8 cellular contexts compared by ENCODE assay signal in the genomic region with DNA sequence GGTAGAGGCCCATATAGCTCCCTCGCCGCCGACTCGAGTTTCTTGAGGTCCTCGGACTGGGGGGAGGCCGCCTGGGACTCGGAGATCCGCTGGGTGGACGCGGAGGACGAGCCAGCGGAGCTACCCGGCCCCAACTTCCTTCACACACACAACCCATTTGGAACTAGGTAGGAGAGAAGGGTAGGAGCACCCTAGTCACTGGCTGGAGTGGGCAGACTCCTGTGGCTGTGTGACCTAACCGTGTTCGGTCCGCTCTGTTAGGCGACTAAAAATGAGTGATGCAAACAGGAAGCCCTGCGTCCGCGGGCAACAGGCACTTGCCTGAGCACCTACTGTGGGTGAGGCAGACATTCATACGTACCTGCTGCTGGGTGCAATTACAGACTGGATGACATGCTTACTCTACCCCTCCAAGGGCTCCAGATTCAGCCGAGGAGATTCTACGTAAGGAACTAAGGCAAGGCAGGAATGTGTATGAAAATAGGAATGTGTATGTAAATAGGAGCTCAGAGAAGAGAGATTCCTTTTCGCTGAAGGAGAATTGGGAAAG. TPM values are rescaled to one million over a fixed set of nuclear protein-coding genes. Genes with fewer than 3 reads are reported as not detected.
A peak's percentile ranks its signal among the peaks of the same experiment; 100 is the strongest.
DNase-seq lines count a peak whose midpoint lies in the region; ATAC-seq and TF ChIP-seq lines count a peak whose summit lies in the region.

No MANE protein-coding gene starts in this region.

- ATAC-seq in gastroesophageal sphincter: no peak
- ATAC-seq in HG03342 (IDR thresholded peaks at IDR 0.05; ENCODE audit: unreplicated experiment): no peak
- no peak for ATAC-seq in HG03159 (IDR thresholded peaks at IDR 0.05; ENCODE audit: unreplicated experiment)

- H3K27me3 ChIP-seq in gastroesophageal sphincter (no peaks in the 10 kb centered on the region), sigmoid colon (no peaks in the 10 kb centered on the region)

- TF ChIP-seq POLR2A in gastroesophageal sphincter (IDR thresholded peaks at IDR 0.05) (no peak), sigmoid colon (IDR thresholded peaks at IDR 0.05) (no peak)

- peaks cover 0 to 23% (median 7%) of the 10 kb centered on the region in 3 donors for H3K4me1 ChIP-seq in gastroesophageal sphincter
- H3K4me1 ChIP-seq in sigmoid colon: peaks cover 0 to 28% (median 16%) of the 10 kb centered on the region in 4 donors

- no peak for TF ChIP-seq EP300 in gastroesophageal sphincter (IDR thresholded peaks at IDR 0.05)
- no peak for TF ChIP-seq EP300 in sigmoid colon (IDR thresholded peaks at IDR 0.05)

- intact Hi-C loops in sigmoid colon (cut with DNase I): loop anchor here (5.0 to 10.0 kb wide), 3 partner anchors 76 to 1461 kb away; partner anchors contain the start of genes C15orf39, PML and STOML1

- H3K27ac ChIP-seq in 22Rv1 (peak overlapping the region; percentile 98), gastroesophageal sphincter (peak overlapping the region; percentile 85 to 100 (median 98)), sigmoid colon (peak overlapping the region; percentile 95 to 100 (median 98))

- H3K9me3 ChIP-seq in gastroesophageal sphincter (no peaks in the 10 kb centered on the region), sigmoid colon (no peaks in the 10 kb centered on the region)

- TF ChIP-seq CTCF in 22Rv1 (IDR thresholded peaks at IDR 0.05) (no peak), GM10266 (IDR thresholded peaks at IDR 0.05; ENCODE audit: control insufficient read depth, insufficient read depth, low read depth, missing control alignments) (no peak), gastroesophageal sphincter (IDR thresholded peaks at IDR 0.05) (no peak), sigmoid colon (IDR thresholded peaks at IDR 0.05) (no peak)

- H3K4me3 ChIP-seq in gastroesophageal sphincter (peak overlapping the region; percentile 88 to 90), sigmoid colon (peak overlapping the region; percentile 75 to 90 (median 84))

- H3K36me3 ChIP-seq in gastroesophageal sphincter (no peaks in the 10 kb centered on the region), sigmoid colon (no peaks in the 10 kb centered on the region)

- peak; percentile 49 for DNase-seq in GM10266 (ENCODE audit: extremely low spot score)
- DNase-seq in NOMO-1 (lab: John Stamatoyannopoulos, UW; ENCODE audit: unreplicated experiment in 2 of 2): peak; percentile 59 to 66
- peak; percentile 22 for DNase-seq in activated gamma-delta T cell (lab: John Stamatoyannopoulos, UW)
- no peak for DNase-seq in sigmoid colon

- WGBS in gastroesophageal sphincter (ENCODE audit: low coverage in 1 of 2), 2 donors: 0 to 7% methylated on average over 3 to 7 of the region's 24 CpGs
- 1 to 3% methylated on average over 24 of the region's 24 CpGs for WGBS in sigmoid colon, 2 donors

RNA-seq across cellular contexts. Expression of gene SIN3A, which starts 4.6 kb away (rescaled TPM):
- 10 to 100 TPM; 31.7 to 54.8 (median 35.8) TPM for total RNA-seq in gastroesophageal sphincter
- 10 to 100 TPM; 34.6 to 41.8 (median 39.3) TPM for total RNA-seq in sigmoid colon
- polyA plus RNA-seq in sigmoid colon: 10 to 100 TPM in 1 of 3 donors, 1 to 10 TPM in 2; 7.9 to 24.2 (median 9.0) TPM
